Comparison of ENCODE assay signal across 8 cellular contexts in the genomic region with DNA sequence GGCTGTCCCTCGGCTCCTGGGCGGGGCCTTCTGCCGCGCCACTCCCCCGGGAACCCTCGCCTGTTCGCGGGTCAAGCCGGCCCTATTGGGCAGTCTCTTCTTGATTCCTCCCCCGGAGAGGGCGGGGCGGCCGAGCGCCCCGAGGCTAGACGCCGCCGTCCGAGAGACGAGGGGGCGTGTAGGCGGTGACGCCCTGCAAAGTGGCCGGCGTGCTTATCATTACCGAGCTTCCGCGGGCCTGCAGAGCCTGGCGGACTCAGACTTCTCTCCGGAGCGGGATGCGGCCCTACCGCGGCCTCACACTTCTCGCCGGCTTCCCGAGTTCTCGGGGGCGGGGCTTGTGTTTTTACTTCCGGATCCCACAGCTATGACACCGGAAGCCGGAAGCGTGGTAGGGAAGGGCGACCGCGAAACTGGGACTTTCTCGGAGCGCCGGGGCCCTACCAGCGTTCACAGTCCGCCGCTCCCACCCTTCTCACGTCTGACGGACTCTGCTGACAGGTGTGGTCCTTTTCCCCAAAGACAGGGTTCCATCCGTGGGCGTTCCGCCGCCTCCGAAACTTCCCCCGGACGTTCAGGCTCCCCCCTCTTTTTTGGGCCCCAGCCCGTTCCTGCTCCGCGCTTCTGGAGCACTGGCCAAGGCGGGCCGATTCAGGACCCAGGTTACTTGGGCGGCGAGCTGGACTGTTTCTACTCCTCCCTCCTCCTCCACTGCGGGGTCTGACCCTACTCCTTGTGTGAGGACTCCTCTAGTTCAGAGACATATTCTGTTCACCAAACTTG. TPM values are rescaled to one million over a fixed set of nuclear protein-coding genes. Genes with fewer than 3 reads are reported as not detected.
DNase-seq lines count a peak whose midpoint lies in the region; ATAC-seq, FAIRE-seq and TF ChIP-seq lines count a peak whose summit lies in the region.

A gene with protein sequence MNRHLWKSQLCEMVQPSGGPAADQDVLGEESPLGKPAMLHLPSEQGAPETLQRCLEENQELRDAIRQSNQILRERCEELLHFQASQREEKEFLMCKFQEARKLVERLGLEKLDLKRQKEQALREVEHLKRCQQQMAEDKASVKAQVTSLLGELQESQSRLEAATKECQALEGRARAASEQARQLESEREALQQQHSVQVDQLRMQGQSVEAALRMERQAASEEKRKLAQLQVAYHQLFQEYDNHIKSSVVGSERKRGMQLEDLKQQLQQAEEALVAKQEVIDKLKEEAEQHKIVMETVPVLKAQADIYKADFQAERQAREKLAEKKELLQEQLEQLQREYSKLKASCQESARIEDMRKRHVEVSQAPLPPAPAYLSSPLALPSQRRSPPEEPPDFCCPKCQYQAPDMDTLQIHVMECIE (plus strand): TSS at position 376 of the 783 bp plus-strand sequence. CDS start 4,383 bp downstream, outside the sequence.

- H3K4me3 ChIP-seq in keratinocyte (ENCODE audit: control insufficient read depth in 2 of 3, extremely low read depth in 1 of 3, insufficient read depth in 2 of 3, low read depth in 1 of 3, low read length in 3 of 3) = peak within 1 kb of the TSS; percentile 63 to 82 (median 79)

- H3K79me2 ChIP-seq in keratinocyte (ENCODE audit: control insufficient read depth, insufficient read depth, low read length) = peaks cover 48% of the 10 kb centered on the region

- peak within 1 kb of the TSS; percentile 83 for H3K4me2 ChIP-seq in keratinocyte (ENCODE audit: control insufficient read depth, extremely low read depth, insufficient read depth, low read depth, low read length)

- no peaks in the 10 kb centered on the region for H3K9me3 ChIP-seq in keratinocyte (ENCODE audit: control insufficient read depth, low read depth, low read length)

- peak; percentile 84 for ATAC-seq in GM19025 (IDR thresholded peaks at IDR 0.05; ENCODE audit: low read depth, unreplicated experiment)
- ATAC-seq in HG03280 (IDR thresholded peaks at IDR 0.05; ENCODE audit: unreplicated experiment) = peak; percentile 81

- peak; percentile 93 for DNase-seq in AG08396 (ENCODE audit: low spot score)
- DNase-seq in NCI-H345 treated with DMSO at 0.1 percent for 48 hours (lab: John Stamatoyannopoulos, UW; ENCODE audit: unreplicated experiment) = peak; percentile 70
- peak; percentile 71 for DNase-seq in activated CD4-positive, CD25-positive, alpha-beta regulatory T cell treated with anti-CD3 and anti-CD28 coated beads, Interleukin-2, amount 50 U/mL, for 16 hours (ENCODE audit: low read depth, low spot score)
- peak; percentile 89 for DNase-seq in central memory CD4-positive, alpha-beta T cell
- DNase-seq in keratinocyte (ENCODE audit: low read depth, low spot score) = no peak
- peak; percentile 76 to 82 (median 79) for DNase-seq in stimulated activated CD4-positive, alpha-beta T cell treated with anti-CD3 and anti-CD28 coated beads, Interleukin-12 subunit alpha, Interleukin-12 subunit beta, amount 100 ng/mL, for 48 hours (ENCODE audit: low read depth in 2 of 3, low spot score in 1 of 3)

- no peaks in the 10 kb centered on the region for H3K27me3 ChIP-seq in keratinocyte (ENCODE audit: control insufficient read depth, extremely low read depth, insufficient read depth, low read length)

- H2AFZ ChIP-seq in keratinocyte (ENCODE audit: control insufficient read depth, low read length) = peak within 1 kb of the TSS; percentile 49

- H4K20me1 ChIP-seq in keratinocyte (ENCODE audit: control insufficient read depth, extremely low read depth, insufficient read depth, low read length) = peaks cover 3% of the 10 kb centered on the region

- H3K4me1 ChIP-seq in keratinocyte (ENCODE audit: control insufficient read depth, extremely low read depth, insufficient read depth, low read length) = peaks cover 22% of the 10 kb centered on the region

- H3K9me1 ChIP-seq in keratinocyte (ENCODE audit: control insufficient read depth, extremely low read depth, insufficient read depth, low read length) = no peaks in the 10 kb centered on the region

- H3K9ac ChIP-seq in keratinocyte (ENCODE audit: control insufficient read depth, extremely low read depth, insufficient read depth, low read length) = peak within 1 kb of the TSS; percentile 90

- dilution Hi-C loops in keratinocyte (cut with MboI; ENCODE audit: extremely low pct_ligation_motif_present, low sequenced_read_pairs) = no loop called here

- TF ChIP-seq CTCF in keratinocyte (optimal IDR thresholded peaks at IDR 0.05 in 1 of 3, IDR thresholded peaks at IDR 0.05 in 1 of 3, conservative IDR thresholded peaks at IDR 0.05 in 1 of 3; ENCODE audit: extremely low read depth in 1 of 3, insufficient read depth in 2 of 3, low read length in 3 of 3) = no peak

- H3K36me3 ChIP-seq in keratinocyte (ENCODE audit: control insufficient read depth in 2 of 2, extremely low read depth in 1 of 2, insufficient read depth in 2 of 2, low read length in 2 of 2) = peaks cover 3 to 4% of the 10 kb centered on the region in 2 experiments

- peak within 1 kb of the TSS; percentile 90 for H3K27ac ChIP-seq in keratinocyte (ENCODE audit: control insufficient read depth, insufficient read depth, low read length)

- FAIRE-seq in keratinocyte (lab: Jason Lieb, UNC) = no peak

RNA-seq across cellular contexts. Expression of the gene that starts here (rescaled TPM):
- 15.1 to 19.9 TPM (median 16.5 TPM) in 3 replicates for polyA plus RNA-seq in keratinocyte
- polyA plus RNA-seq in keratinocyte (2011; ENCODE audit: low read depth) = 8.9 TPM
- polyA plus RNA-seq in keratinocyte (2011; cell fraction: cytosol; rRNA removed) = 9.4 and 17.4 TPM in 2 replicates
- polyA plus RNA-seq in keratinocyte (2011; cell fraction: nucleus; rRNA removed) = 32.4 and 38.6 TPM in 2 replicates
- polyA plus RNA-seq in keratinocyte (2012; ENCODE audit: low replicate concordance) = 14.6 and 21.4 TPM in 2 replicates
- 6.8 to 11.7 TPM (median 7.6 TPM) in 3 replicates for polyA minus RNA-seq in keratinocyte
- polyA minus RNA-seq in keratinocyte (2011; cell fraction: cytosol; rRNA and poly(A)+ RNA removed) = 13.8 TPM
- 10.9 and 12.6 TPM in 2 replicates for polyA minus RNA-seq in keratinocyte (2011; cell fraction: nucleus; rRNA and poly(A)+ RNA removed)
